ENCODE assay signal across 17 cellular contexts in the genomic region with DNA sequence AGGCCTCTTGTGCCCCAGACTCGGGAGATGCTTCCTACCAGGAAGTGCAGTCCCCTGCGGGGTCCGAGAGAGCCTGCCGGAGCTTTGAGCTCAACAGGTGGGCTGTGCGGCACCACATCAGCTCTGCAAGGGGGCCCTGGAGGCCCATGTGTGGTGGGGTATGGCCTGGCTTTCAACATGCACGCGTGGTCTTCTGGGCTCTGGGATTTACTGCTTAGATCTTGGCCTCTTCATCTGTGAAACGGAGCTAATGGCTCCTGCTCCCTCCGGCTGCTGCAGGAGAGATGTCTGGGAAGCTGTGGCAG. TPM values are rescaled to one million over a fixed set of nuclear protein-coding genes. Genes with fewer than 3 reads are reported as not detected.
DNase-seq lines count a peak whose midpoint lies in the region; ATAC-seq and TF ChIP-seq lines count a peak whose summit lies in the region.
"Had no signal": no experiment of that assay in that cellular context is flagged by ENCODE, and none has a peak within 500 bp of the region (broad histone marks: within the 10 kb centered on the region; RNA-seq: fewer than 3 reads in every experiment).

No MANE protein-coding gene starts in this region.

- no peaks in the 10 kb centered on the region for H3K36me3 ChIP-seq in CD8-positive, alpha-beta memory T cell (ENCODE audit: insufficient read depth, low read length)
- H3K36me3 ChIP-seq in RWPE2 (ENCODE audit: low read depth) = peaks cover 14% of the 10 kb centered on the region
- H3K36me3 ChIP-seq in gastrocnemius medialis = no peaks in the 10 kb centered on the region

- peaks cover 48% of the 10 kb centered on the region for H3K4me1 ChIP-seq in CD8-positive, alpha-beta memory T cell (ENCODE audit: insufficient read depth, low read length)
- peaks cover 22% of the 10 kb centered on the region for H3K4me1 ChIP-seq in RWPE2 (ENCODE audit: insufficient read depth, poor library complexity, severe bottlenecking)
- peaks cover 55 to 82% of the 10 kb centered on the region in 2 donors for H3K4me1 ChIP-seq in gastrocnemius medialis

- no peaks in the 10 kb centered on the region for H3K9me3 Mint-ChIP-seq in CD8-positive, alpha-beta memory T cell
- H3K9me3 Mint-ChIP-seq: CD14-positive monocyte had no signal

- peak overlapping the region in 6 of 8 donors; percentile 54 to 93 (median 81) for H3K27ac Mint-ChIP-seq in CD8-positive, alpha-beta memory T cell

- TF ChIP-seq CTCF in RWPE2 (IDR thresholded peaks at IDR 0.05; ENCODE audit: poor library complexity, severe bottlenecking) (no peak), gastrocnemius medialis (IDR thresholded peaks at IDR 0.05 in 4 of 5, conservative IDR thresholded peaks at IDR 0.05 in 1 of 5) (no peak)

- H3K27me3 Mint-ChIP-seq in CD8-positive, alpha-beta memory T cell = no peaks in the 10 kb centered on the region

- peaks cover 38 to 70% (median 51%) of the 10 kb centered on the region in 3 donors for H3K4me1 Mint-ChIP-seq in CD8-positive, alpha-beta memory T cell

- POLR2A ChIA-PET in CD8-positive, alpha-beta memory T cell (lab: Charles Lee) = interaction anchor here (0.5 kb wide), 1 partner anchor 31 kb away, joined by 10 read pairs; no protein-coding TSS in a partner anchor

- ATAC-seq in RWPE2 (ENCODE audit: low read depth) = no peak
- no peak for ATAC-seq in gastrocnemius medialis
- ATAC-seq in HG02840 (IDR thresholded peaks at IDR 0.05; ENCODE audit: low FRiP score, unreplicated experiment) = no peak

- H3K9me3 ChIP-seq in CD8-positive, alpha-beta memory T cell (ENCODE audit: low read length) = no peaks in the 10 kb centered on the region
- H3K9me3 ChIP-seq in RWPE2 (ENCODE audit: severe bottlenecking) (no peaks in the 10 kb centered on the region), gastrocnemius medialis (no peaks in the 10 kb centered on the region)

- in situ Hi-C loops in gastrocnemius medialis (cut with MboI; ENCODE audit: low sequenced_read_pairs in 4 of 4) = no loop called here

- intact Hi-C loops in gastrocnemius medialis (cut with DNase I; ENCODE audit: low total_unique reads) = no loop called here

- CTCF ChIA-PET in CD8-positive, alpha-beta memory T cell (lab: Charles Lee) = interaction anchor here (1.0 to 1.6 kb wide), 4 partner anchors 15 to 73 kb away, joined by 4 to 7 read pairs (median 4); no protein-coding TSS in a partner anchor

- H3K4me3 ChIP-seq in CD8-positive, alpha-beta memory T cell (ENCODE audit: low read length) = no peak overlapping the region
- H3K4me3 ChIP-seq in RWPE2 (ENCODE audit: severe bottlenecking) (no peak overlapping the region), gastrocnemius medialis (no peak overlapping the region)

- DNase-seq in CD8-positive, alpha-beta memory T cell = no peak
- DNase-seq in RWPE2 (ENCODE audit: low spot score) (no peak), iPS-NIHi7 (ENCODE audit: extremely low spot score) (peak; percentile 4), gastrocnemius medialis (no peak), NCI-H1092 treated with DMSO at 0.1 percent for 48 hours (lab: John Stamatoyannopoulos, UW) (no peak)
- DNase-seq in activated CD4-positive, alpha-beta T cell treated with anti-CD3 and anti-CD28 coated beads, Interleukin-2, amount 50 U/mL, for 48 hours = no peak
- DNase-seq: activated CD4-positive, alpha-beta T cell treated with anti-CD3 and anti-CD28 coated beads, Interleukin-2, amount 50 U/mL, for 4 hours; activated gamma-delta T cell treated with Interleukin-2 at 50 U/mL for 16 hours; foreskin fibroblast; stimulated activated CD4-positive, alpha-beta T cell treated with anti-CD3 and anti-CD28 coated beads, Interleukin-12 subunit alpha, Interleukin-12 subunit beta, amount 100 ng/mL, for 4 hours had no signal

- no peaks in the 10 kb centered on the region for H3K27me3 ChIP-seq in CD8-positive, alpha-beta memory T cell (ENCODE audit: insufficient read depth, low read length, poor library complexity, severe bottlenecking)
- H3K27me3 ChIP-seq in RWPE2 (ENCODE audit: insufficient read depth, poor library complexity, severe bottlenecking) (no peaks in the 10 kb centered on the region), gastrocnemius medialis (no peaks in the 10 kb centered on the region)

- no peak overlapping the region for H3K27ac ChIP-seq in CD8-positive, alpha-beta memory T cell (ENCODE audit: low read depth, low read length)
- H3K27ac ChIP-seq in RWPE2 (ENCODE audit: poor library complexity, severe bottlenecking) = peak overlapping the region; percentile 34
- peak overlapping the region; percentile 98 to 100 (median 99) for H3K27ac ChIP-seq in gastrocnemius medialis

- peak overlapping the region in 1 of 7 donors; percentile 43 for H3K4me3 Mint-ChIP-seq in CD8-positive, alpha-beta memory T cell
- H3K4me3 Mint-ChIP-seq: CD14-positive monocyte had no signal

- H3K36me3 Mint-ChIP-seq in CD8-positive, alpha-beta memory T cell = peaks cover 0 to 30% (median 2%) of the 10 kb centered on the region in 3 donors

- TF ChIP-seq POLR2A in gastrocnemius medialis (IDR thresholded peaks at IDR 0.05) = no peak

RNA-seq across cellular contexts. Expression of gene NDUFB7, which starts 18.0 kb away (rescaled TPM):
- total RNA-seq in CD8-positive, alpha-beta memory T cell = 100 to 1,000 TPM; 123 to 126 TPM
- 235 TPM for polyA plus RNA-seq in CD8-positive, alpha-beta memory T cell
- total RNA-seq in gastrocnemius medialis = 100 to 1,000 TPM; 344 to 756 (median 532) TPM

RNA-seq across cellular contexts. Expression of gene TECR, which starts 24.5 kb away (rescaled TPM):
- 100 to 1,000 TPM; 114 to 123 TPM for total RNA-seq in CD8-positive, alpha-beta memory T cell
- 268 TPM for polyA plus RNA-seq in CD8-positive, alpha-beta memory T cell
- total RNA-seq in gastrocnemius medialis = 100 to 1,000 TPM in 2 of 4 donors, 10 to 100 TPM in 2; 56.2 to 155 (median 113) TPM

RNA-seq across cellular contexts. Expression of gene CLEC17A, which starts 29.0 kb away (rescaled TPM):
- 1 to 10 TPM in 1 of 2 experiments, under 1 TPM in 1; 0.72 to 1.5 TPM for total RNA-seq in CD8-positive, alpha-beta memory T cell
- polyA plus RNA-seq in CD8-positive, alpha-beta memory T cell = not detected
- total RNA-seq in gastrocnemius medialis = not detected
- total RNA-seq: bronchial epithelial cell; M059J; RPMI7951; subcutaneous adipose tissue; T-helper 2 cell treated with Interferon-gamma antibody and Interleukin-4, amounts not matched to agents 100 ng/mL and 5 ng/mL, for 36 hours had no signal

RNA-seq across cellular contexts. Expression of gene DNAJB1, which starts 35.7 kb away (rescaled TPM):
- total RNA-seq in CD8-positive, alpha-beta memory T cell = 100 to 1,000 TPM in 1 of 2 experiments, 10 to 100 TPM in 1; 98.6 to 103 TPM
- 385 TPM for polyA plus RNA-seq in CD8-positive, alpha-beta memory T cell
- 10 to 100 TPM; 12.3 to 27.3 (median 16.6) TPM for total RNA-seq in gastrocnemius medialis

RNA-seq across cellular contexts. Expression of gene GIPC1, which starts 58.0 kb away (rescaled TPM):
- total RNA-seq in CD8-positive, alpha-beta memory T cell = 10 to 100 TPM; 32.7 to 36.7 TPM
- polyA plus RNA-seq in CD8-positive, alpha-beta memory T cell = 43.4 TPM
- 10 to 100 TPM; 18.4 to 70.3 (median 54.7) TPM for total RNA-seq in gastrocnemius medialis
